8 cellular contexts compared by ENCODE assay signal in genomic region chr2:85266424-85267041, GRCh38.
DNase-seq lines count a peak whose midpoint lies in the region; FAIRE-seq and TF ChIP-seq lines count a peak whose summit lies in the region.

No MANE protein-coding gene starts in this region.

- H3K36me3 ChIP-seq in BJ (ENCODE audit: control insufficient read depth, insufficient read depth, low read length), result no peaks in the 10 kb centered on the region

- H3K4me3 ChIP-seq in BJ (ENCODE audit: low read depth, low read length), result no peak overlapping the region

- no peaks in the 10 kb centered on the region for H3K27me3 ChIP-seq in BJ (ENCODE audit: control insufficient read depth, insufficient read depth, low read length)

- POLR2A ChIA-PET in BJ (lab: Charles Lee), result no interaction called here

- CTCF ChIA-PET in BJ (lab: Yijun Ruan, JAX), result interaction anchor here (0.6 to 2.2 kb wide), 17 partner anchors 8 to 274 kb away, joined by 3 to 13 read pairs (median 4); partner anchors contain the start of gene TCF7L1

- FAIRE-seq in GM19239 (lab: Jason Lieb, UNC), result peak; percentile 81

- peak; percentile 86 for TF ChIP-seq CTCF in BJ (IDR thresholded peaks at IDR 0.05; ENCODE audit: insufficient read depth, low read depth, low read length)

- no peak for DNase-seq in BJ (ENCODE audit: low read depth)
- peak; percentile 63 for DNase-seq in GM19239 (ENCODE audit: insufficient read length, low spot score)
- peak; percentile 46 for DNase-seq in LHCN-M2 (ENCODE audit: low read depth)
- DNase-seq in activated CD4-positive, alpha-beta T cell treated with anti-CD3 and anti-CD28 coated beads for 48 hours, result peak; percentile 84
- DNase-seq in dermis blood vessel endothelial cell, result peak; percentile 81
- DNase-seq in medulla oblongata (ENCODE audit: extremely low spot score), result peak; percentile 66
- DNase-seq in stimulated activated CD8-positive, alpha-beta memory T cell treated with anti-CD3 and anti-CD28 coated beads, Interleukin-4, amount 100 ng/mL, for 1 hour (ENCODE audit: low read depth in 2 of 2, low spot score in 1 of 2), result peak; percentile 46 to 48
- DNase-seq in putamen (ENCODE audit: low spot score), result no peak

Comparison
In these comparisons a context has a peak if more than half of its experiments do, and no peak if none do; other contexts are left out.
1. DNase-seq: peak in GM19239 (single experiment), LHCN-M2 (single experiment), activated CD4-positive, alpha-beta T cell treated with anti-CD3 and anti-CD28 coated beads for 48 hours (single experiment), dermis blood vessel endothelial cell (single experiment), medulla oblongata (single experiment) and stimulated activated CD8-positive, alpha-beta memory T cell treated with anti-CD3 and anti-CD28 coated beads, Interleukin-4, amount 100 ng/mL, for 1 hour (2 of 2); none in BJ (single experiment) and putamen (single experiment).